Comparison of ENCODE assay signal across 16 cellular contexts in the genomic region with DNA sequence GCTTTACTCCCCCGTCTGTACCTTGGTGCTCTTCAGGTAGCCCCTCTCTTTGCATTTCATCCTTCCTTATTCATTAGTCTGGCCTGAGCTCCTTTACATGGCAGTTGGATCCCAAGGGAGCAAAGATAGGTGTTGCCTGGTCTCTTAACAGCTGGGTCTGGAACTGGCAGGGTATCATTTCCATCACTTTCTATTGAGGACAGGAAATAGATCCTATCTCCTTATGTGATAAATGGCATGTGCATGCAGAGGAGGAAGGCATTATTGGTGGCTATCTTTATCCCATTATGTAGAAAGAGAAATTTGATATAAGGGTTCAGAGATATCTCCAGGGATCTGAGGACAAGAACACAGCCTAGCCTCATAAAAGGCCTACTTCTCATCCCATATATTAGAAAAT. TPM values are rescaled to one million over a fixed set of nuclear protein-coding genes. Genes with fewer than 3 reads are reported as not detected.
"Had no signal": no experiment of that assay in that cellular context is flagged by ENCODE, and none has a peak within 500 bp of the region (broad histone marks: within the 10 kb centered on the region; RNA-seq: fewer than 3 reads in every experiment).

No MANE protein-coding gene starts in this region.

- DNase-seq: activated CD4-positive, alpha-beta T cell treated with anti-CD3 and anti-CD28 coated beads for 4 hours; activated CD8-positive, alpha-beta memory T cell treated with anti-CD3 and anti-CD28 coated beads, Interleukin-2, amount 50 U/mL, for 4 hours; activated CD8-positive, alpha-beta T cell treated with anti-CD3 and anti-CD28 coated beads for 36 hours; aorta; body of pancreas; central memory CD4-positive, alpha-beta T cell; MG63; MV-4-11; NCI-H1092 treated with DMSO at 0.1 percent for 48 hours; NCI-H1417 treated with DMSO at 0.1 percent for 48 hours; NCI-H2029; NCI-H345; NCI-H510A; SIG-M5 had no signal

- H3K27ac ChIP-seq: body of pancreas had no signal

- H3K9me3 ChIP-seq: body of pancreas, MG63 had no signal

- H3K36me3 ChIP-seq: MG63 had no signal

- ATAC-seq: activated CD4-positive, CD25-positive, alpha-beta regulatory T cell treated with anti-CD3 and anti-CD28 coated beads, Interleukin-2, amount 50 U/mL, for 24 hours; activated CD8-positive, alpha-beta T cell treated with anti-CD3 and anti-CD28 coated beads for 36 hours; body of pancreas had no signal

- H3K4me1 ChIP-seq: body of pancreas had no signal

- H3K4me3 ChIP-seq: body of pancreas, MG63 had no signal

- H3K27me3 ChIP-seq: body of pancreas had no signal

RNA-seq across cellular contexts. Expression of a gene that starts 54.6 kb away (rescaled TPM):
- total RNA-seq: chondrocyte had no signal
